ENCODE assay signal across 18 cellular contexts in the genomic region with DNA sequence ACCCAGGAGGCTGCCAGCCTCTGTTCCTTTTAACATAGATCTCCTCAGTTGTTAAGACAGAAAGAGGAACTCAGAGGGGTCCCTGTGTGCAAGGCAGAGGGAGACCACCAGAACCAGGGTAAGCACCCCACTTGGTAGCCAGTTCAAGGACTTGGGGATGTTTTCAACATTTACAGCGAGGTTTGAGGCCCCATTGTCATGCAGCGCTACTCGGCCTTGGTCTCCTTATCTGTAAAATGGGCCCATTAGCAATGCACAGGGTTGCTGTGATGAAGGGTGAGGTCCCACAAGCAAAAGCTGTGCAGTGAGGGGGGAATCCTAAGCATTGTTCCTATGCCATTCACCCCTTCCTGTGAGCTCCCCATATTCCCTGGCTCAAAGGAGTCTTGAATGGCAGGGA. TPM values are rescaled to one million over a fixed set of nuclear protein-coding genes. Genes with fewer than 3 reads are reported as not detected.
DNase-seq lines count a peak whose midpoint lies in the region; ATAC-seq and TF ChIP-seq lines count a peak whose summit lies in the region.
"Had no signal": no experiment of that assay in that cellular context is flagged by ENCODE, and none has a peak within 500 bp of the region (broad histone marks: within the 10 kb centered on the region; RNA-seq: fewer than 3 reads in every experiment).

No MANE protein-coding gene starts in this region.

- DNase-seq in GM13976 (ENCODE audit: low spot score) = peak; percentile 20
- DNase-seq in RWPE2 (ENCODE audit: low spot score) = no peak
- no peak for DNase-seq in type B pancreatic cell (ENCODE audit: extremely low spot score, unreplicated experiment)
- no peak for DNase-seq in occipital lobe (lab: John Stamatoyannopoulos, UW)
- no peak for DNase-seq in HuH-7.5 (ENCODE audit: low spot score)
- no peak for DNase-seq in NOMO-1 treated with dmso at 0.1 percent for 144 hours (lab: John Stamatoyannopoulos, UW; ENCODE audit: unreplicated experiment)
- DNase-seq: BE2C, NCI-H1048, NCI-H1436 treated with DMSO at 0.1 percent for 48 hours, NCI-H2029 treated with DMSO at 0.1 percent for 48 hours, NCI-H2171 treated with DMSO at 0.1 percent for 48 hours, NCI-H510A, NCI-H774, Right ventricle myocardium superior, SK-N-SH had no signal

- H3K4me1 Mint-ChIP-seq in type B pancreatic cell (ENCODE audit: unreplicated experiment) = peaks cover 19% of the 10 kb centered on the region

- peaks cover 5% of the 10 kb centered on the region for H3K4me1 ChIP-seq in RWPE2 (ENCODE audit: insufficient read depth, poor library complexity, severe bottlenecking)
- peaks cover 5 to 6% of the 10 kb centered on the region in 2 donors for H3K4me1 ChIP-seq in esophagus (ENCODE audit: control insufficient read depth in 2 of 2, insufficient read depth in 2 of 2, low read length in 1 of 2)
- H3K4me1 ChIP-seq: BE2C had no signal

- no peaks in the 10 kb centered on the region for H3K36me3 Mint-ChIP-seq in type B pancreatic cell
- H3K36me3 Mint-ChIP-seq: CD8-positive, alpha-beta T cell had no signal

- no peaks in the 10 kb centered on the region for H3K27me3 ChIP-seq in RWPE2 (ENCODE audit: insufficient read depth, poor library complexity, severe bottlenecking)
- peaks cover 0 to 4% of the 10 kb centered on the region in 2 donors for H3K27me3 ChIP-seq in esophagus (ENCODE audit: control insufficient read depth in 1 of 2, insufficient read depth in 2 of 2, low read length in 2 of 2)

- no peak for ATAC-seq in RWPE2 (ENCODE audit: low read depth)
- ATAC-seq: CD8-positive, alpha-beta T cell; Panc1 had no signal

- no peaks in the 10 kb centered on the region for H3K9me3 Mint-ChIP-seq in type B pancreatic cell
- H3K9me3 Mint-ChIP-seq: CD8-positive, alpha-beta T cell had no signal

- peaks cover 83% of the 10 kb centered on the region for H3K27me3 Mint-ChIP-seq in type B pancreatic cell

- peak overlapping the region; percentile 15 for H3K4me3 Mint-ChIP-seq in type B pancreatic cell
- H3K4me3 Mint-ChIP-seq: CD8-positive, alpha-beta T cell had no signal

- H3K36me3 ChIP-seq in RWPE2 (ENCODE audit: low read depth) (no peaks in the 10 kb centered on the region), esophagus (ENCODE audit: control insufficient read depth in 2 of 2, insufficient read depth in 2 of 2, low read length in 1 of 2) (peaks cover 0 to 4% of the 10 kb centered on the region in 2 donors)
- H3K36me3 ChIP-seq: BE2C had no signal

- no peak overlapping the region for H3K27ac Mint-ChIP-seq in type B pancreatic cell
- H3K27ac Mint-ChIP-seq: CD8-positive, alpha-beta T cell had no signal

- H3K27ac ChIP-seq in RWPE2 (ENCODE audit: poor library complexity, severe bottlenecking) (peak overlapping the region; percentile 82), esophagus (ENCODE audit: low read depth in 2 of 2, low read length in 1 of 2) (peak overlapping the region; percentile 31 to 69)

- in situ Hi-C loops in GM13976 (cut with MboI; ENCODE audit: low sequenced_read_pairs, unreplicated experiment) = no loop called here

- TF ChIP-seq CTCF in GM13976 (IDR thresholded peaks at IDR 0.05; ENCODE audit: borderline replicate concordance, control extremely low read depth, extremely low read depth, insufficient read depth, missing control alignments) (no peak), RWPE2 (IDR thresholded peaks at IDR 0.05; ENCODE audit: poor library complexity, severe bottlenecking) (no peak), type B pancreatic cell (conservative IDR thresholded peaks at IDR 0.05) (no peak)

- 21 to 33% methylated on average over 3 of the region's 3 CpGs for WGBS in esophagus, 2 donors

- no peaks in the 10 kb centered on the region for H3K9me3 ChIP-seq in RWPE2 (ENCODE audit: severe bottlenecking)
- peaks cover 0 to 5% of the 10 kb centered on the region in 2 donors for H3K9me3 ChIP-seq in esophagus (ENCODE audit: control insufficient read depth in 2 of 2, insufficient read depth in 1 of 2, low read depth in 1 of 2, low read length in 1 of 2)
- H3K9me3 ChIP-seq: BE2C, SK-N-SH had no signal

- peak overlapping the region; percentile 36 for H3K4me3 ChIP-seq in RWPE2 (ENCODE audit: severe bottlenecking)
- H3K4me3 ChIP-seq in esophagus (ENCODE audit: low read depth in 1 of 2, low read length in 2 of 2) = peak overlapping the region; percentile 53 to 75

RNA-seq across cellular contexts. Expression of gene SIM2, which starts 4.2 kb away (rescaled TPM):
- 10 to 100 TPM; 18.7 to 42.9 TPM for polyA plus RNA-seq in esophagus
- total RNA-seq in type B pancreatic cell (ENCODE audit: low replicate concordance) (0.50 and 14.8 TPM in 2 replicates), occipital lobe (not detected)
- total RNA-seq: CD8-positive, alpha-beta T cell; Right ventricle myocardium superior had no signal
- polyA plus RNA-seq: SK-N-SH had no signal
